ENCODE assay signal across 28 cellular contexts in genomic region chr11:61552108-61552635, GRCh38. TPM values are rescaled to one million over a fixed set of nuclear protein-coding genes. Genes with fewer than 3 reads are reported as not detected.
DNase-seq lines count a peak whose midpoint lies in the region; ATAC-seq and TF ChIP-seq lines count a peak whose summit lies in the region.
"Had no signal": no experiment of that assay in that cellular context is flagged by ENCODE, and none has a peak within 500 bp of the region (broad histone marks: within the 10 kb centered on the region; RNA-seq: fewer than 3 reads in every experiment).

No MANE protein-coding gene starts in this region.

- WGBS in heart right ventricle, 2 donors: 38 to 61% methylated on average over 13 of the region's 13 CpGs

- no peaks in the 10 kb centered on the region; the same call in 2 of the 3 replicates for H3K36me3 Mint-ChIP-seq in GM23338 (ENCODE audit: low read depth)
- H3K36me3 Mint-ChIP-seq in T-helper 17 cell (ENCODE audit: low read depth): peaks cover 8% of the 10 kb centered on the region

- H2AFZ ChIP-seq in GM23338: no peak overlapping the region
- H2AFZ ChIP-seq in osteoblast (ENCODE audit: low read length): peak overlapping the region; percentile 64

- H3K9me3 ChIP-seq in T-helper 17 cell (ENCODE audit: control insufficient read depth, low read length, poor library complexity, severe bottlenecking) (no peaks in the 10 kb centered on the region), heart right ventricle (no peaks in the 10 kb centered on the region), osteoblast (ENCODE audit: low read depth, low read length) (no peaks in the 10 kb centered on the region)
- H3K9me3 ChIP-seq: adrenal gland, BLaER1, MG63, SJCRH30 had no signal

- H3K4me3 Mint-ChIP-seq in GM23338: no peak overlapping the region
- no peak overlapping the region for H3K4me3 Mint-ChIP-seq in T-helper 17 cell
- H3K4me3 Mint-ChIP-seq: activated naive CD4-positive, alpha-beta T cell treated with anti-CD3 and anti-CD28 coated beads for 36 hours; activated T-helper 1 cell treated with anti-CD3 and anti-CD28 coated beads, Interleukin-12 subunit alpha, Interleukin-12 subunit beta, Interleukin-2, Interleukin-4 antibody, amounts not matched to agents 30 ng/mL and 10 ng/mL and 1 ng/mL, durations not matched to agents 14 hours and 24 hours and 36 hours; effector memory CD8-positive, alpha-beta T cell had no signal

- intact Hi-C loops in heart right ventricle (cut with DNase I): no loop called here

- no peaks in the 10 kb centered on the region for H3K9me2 ChIP-seq in GM23338 (ENCODE audit: insufficient read depth)

- H3K4me3 ChIP-seq in GM23338 (no peak overlapping the region), heart right ventricle (peak overlapping the region in 5 of 10 donors; percentile 12 to 29 (median 20)), osteoblast (ENCODE audit: insufficient read depth, low read length) (peak overlapping the region; percentile 55)
- H3K4me3 ChIP-seq: adrenal gland, BLaER1, MG63, SJCRH30, smooth muscle cell had no signal

- peaks cover 17% of the 10 kb centered on the region for H3K27me3 ChIP-seq in GM23338 (ENCODE audit: insufficient read depth)
- peaks cover 0 to 43% (median 7%) of the 10 kb centered on the region in 7 donors for H3K27me3 ChIP-seq in heart right ventricle
- H3K27me3 ChIP-seq in osteoblast (ENCODE audit: insufficient read depth, low read length): peaks cover 31% of the 10 kb centered on the region
- H3K27me3 ChIP-seq: MG63, SJCRH30 had no signal

- peak overlapping the region; percentile 23; the same call in 1 of the 2 replicates for H3K27ac Mint-ChIP-seq in GM23338
- H3K27ac Mint-ChIP-seq in T-helper 17 cell: peak overlapping the region; percentile 6
- H3K27ac Mint-ChIP-seq: activated naive CD4-positive, alpha-beta T cell treated with anti-CD3 and anti-CD28 coated beads for 36 hours; activated T-helper 1 cell treated with anti-CD3 and anti-CD28 coated beads, Interleukin-12 subunit alpha, Interleukin-12 subunit beta, Interleukin-2, Interleukin-4 antibody, amounts not matched to agents 30 ng/mL and 10 ng/mL and 1 ng/mL, durations not matched to agents 14 hours and 24 hours and 36 hours; effector memory CD8-positive, alpha-beta T cell had no signal

- H3F3A ChIP-seq in GM23338 (replicated peaks; ENCODE audit: low read depth): no peaks in the 10 kb centered on the region

- H3K36me3 ChIP-seq in GM23338 (ENCODE audit: insufficient read depth): no peaks in the 10 kb centered on the region
- no peaks in the 10 kb centered on the region for H3K36me3 ChIP-seq in heart right ventricle
- no peaks in the 10 kb centered on the region for H3K36me3 ChIP-seq in osteoblast (ENCODE audit: insufficient read depth, low read length)
- H3K36me3 ChIP-seq: adrenal gland, BLaER1, MG63, SJCRH30 had no signal

- H4K20me1 ChIP-seq in GM23338 (replicated peaks; ENCODE audit: insufficient read depth) (no peaks in the 10 kb centered on the region), osteoblast (ENCODE audit: insufficient read depth, low read length) (no peaks in the 10 kb centered on the region)

- DNase-seq in GM23338 (ENCODE audit: low spot score): no peak
- DNase-seq in T-helper 17 cell: no peak
- DNase-seq in heart right ventricle: peak; percentile 36 to 49
- DNase-seq in osteoblast (ENCODE audit: insufficient read length, low spot score, missing footprints): no peak
- DNase-seq in occipital lobe (lab: John Stamatoyannopoulos, UW): no peak
- no peak for DNase-seq in GOT3 (lab: John Stamatoyannopoulos, UW)
- DNase-seq: activated CD4-positive, alpha-beta T cell treated with anti-CD3 and anti-CD28 coated beads, Interleukin-2, amount 50 U/mL, for 48 hours; activated naive CD4-positive, alpha-beta T cell treated with anti-CD3 and anti-CD28 coated beads for 36 hours; DMS53; effector memory CD8-positive, alpha-beta T cell; KBM-7; mesenchymal stem cell; NCI-H1417; NCI-H2029 treated with DMSO at 0.1 percent for 48 hours; NCI-H226; SJCRH30; stimulated activated CD4-positive, alpha-beta T cell treated with anti-CD3 and anti-CD28 coated beads, Interleukin-2, amount 100 ng/mL, for 24 hours; T-helper 1 cell had no signal

- H3K27me3 Mint-ChIP-seq in GM23338 (ENCODE audit: insufficient read depth, low read depth, poor library complexity) (peaks cover 32% of the 10 kb centered on the region), T-helper 17 cell (peaks cover 62% of the 10 kb centered on the region)

- TF ChIP-seq CTCF in GM23338 (conservative IDR thresholded peaks at IDR 0.05; ENCODE audit: low read depth in 2 of 2): no peak
- TF ChIP-seq CTCF in heart right ventricle (IDR thresholded peaks at IDR 0.05): no peak
- TF ChIP-seq CTCF in osteoblast (IDR thresholded peaks at IDR 0.05; ENCODE audit: extremely low read depth, low read depth, low read length): no peak

- peaks cover 10% of the 10 kb centered on the region; the same call in 1 of the 2 replicates for H3K4me1 ChIP-seq in GM23338 (ENCODE audit: insufficient read depth)
- H3K4me1 ChIP-seq in heart right ventricle: peaks cover 0 to 46% (median 32%) of the 10 kb centered on the region in 9 donors
- H3K4me1 ChIP-seq in osteoblast (ENCODE audit: insufficient read depth, low read length): peaks cover 19% of the 10 kb centered on the region
- H3K4me1 ChIP-seq: adrenal gland, BLaER1 had no signal

- no peak overlapping the region for H3K27ac ChIP-seq in GM23338 (ENCODE audit: low read depth)
- peak overlapping the region; percentile 74 to 98 (median 86) for H3K27ac ChIP-seq in heart right ventricle
- H3K27ac ChIP-seq in osteoblast (ENCODE audit: low read depth, low read length): peak overlapping the region; percentile 53
- H3K27ac ChIP-seq: adrenal gland, BLaER1, SJCRH30 had no signal

- no peaks in the 10 kb centered on the region for H3K79me2 ChIP-seq in GM23338 (replicated peaks; ENCODE audit: insufficient read depth)
- no peaks in the 10 kb centered on the region for H3K79me2 ChIP-seq in osteoblast (ENCODE audit: insufficient read depth, low read length)

- H3K9me3 Mint-ChIP-seq in GM23338: no peaks in the 10 kb centered on the region; the same call in 2 of the 3 replicates
- H3K9me3 Mint-ChIP-seq: activated naive CD4-positive, alpha-beta T cell treated with anti-CD3 and anti-CD28 coated beads for 36 hours; activated T-helper 1 cell treated with anti-CD3 and anti-CD28 coated beads, Interleukin-12 subunit alpha, Interleukin-12 subunit beta, Interleukin-2, Interleukin-4 antibody, amounts not matched to agents 30 ng/mL and 10 ng/mL and 1 ng/mL, durations not matched to agents 14 hours and 24 hours and 36 hours; effector memory CD8-positive, alpha-beta T cell had no signal

- ATAC-seq in GM23338: no peak
- no peak for ATAC-seq in T-helper 17 cell
- ATAC-seq in heart right ventricle: peak; percentile 59 to 86 (median 78)
- no peak for ATAC-seq in HG03045 (IDR thresholded peaks at IDR 0.05; ENCODE audit: unreplicated experiment)
- no peak for ATAC-seq in HG02981 (IDR thresholded peaks at IDR 0.05; ENCODE audit: unreplicated experiment)
- ATAC-seq: effector memory CD8-positive, alpha-beta T cell had no signal

- peaks cover 55% of the 10 kb centered on the region for H3K4me1 Mint-ChIP-seq in GM23338
- peaks cover 13% of the 10 kb centered on the region for H3K4me1 Mint-ChIP-seq in T-helper 17 cell

- H3K4me2 ChIP-seq in GM23338: no peak overlapping the region
- H3K4me2 ChIP-seq in osteoblast (ENCODE audit: insufficient read depth, low read length): peak overlapping the region; percentile 64
- H3K4me2 ChIP-seq: BLaER1, smooth muscle cell had no signal

TF ChIP-seq in GM23338, 12 proteins besides CTCF, POLR2A, EP300 and RAD21:
- no peak for TF ChIP-seq REST (IDR thresholded peaks at IDR 0.05; ENCODE audit: unreplicated experiment)
- TF ChIP-seq ZNF331 (CRISPR knock-in tag; IDR thresholded peaks at IDR 0.05; ENCODE audit: low read depth): no peak
- TF ChIP-seq NANOG (IDR thresholded peaks at IDR 0.05; ENCODE audit: borderline replicate concordance): no peak
TF ChIP-seq in GM23338: peak in this region for 0.

RNA-seq across cellular contexts. Expression of gene SYT7, which starts 28.7 kb away (rescaled TPM):
- total RNA-seq in GM23338 (2014; rRNA removed; shearing (Covaris generic)): 7.0 and 10.3 TPM in 2 replicates
- 1.6 and 1.8 TPM in 2 replicates for polyA plus RNA-seq in GM23338 (2016; fragmentation: Nextera tagmentation; extraction: Ambion mirVana)
- total RNA-seq in T-helper 17 cell: not detected
- 10 to 100 TPM; 11.5 to 26.1 (median 18.7) TPM for total RNA-seq in heart right ventricle
- 10 to 100 TPM; 17.1 to 19.4 TPM for polyA plus RNA-seq in heart right ventricle
- total RNA-seq in osteoblast: 3.6 and 6.8 TPM in 2 replicates
- total RNA-seq in occipital lobe: 15.1 TPM
- total RNA-seq: activated naive CD4-positive, alpha-beta T cell treated with anti-CD3 and anti-CD28 coated beads for 36 hours had no signal

RNA-seq across cellular contexts. Expression of gene LRRC10B, which starts 43.6 kb away (rescaled TPM):
- 0.08 and 1.6 TPM in 2 replicates for total RNA-seq in GM23338 (2014; rRNA removed; shearing (Covaris generic))
- polyA plus RNA-seq in GM23338 (2016; fragmentation: Nextera tagmentation; extraction: Ambion mirVana) (0.35 and 0.47 TPM in 2 replicates), heart right ventricle (1 to 10 TPM in 1 of 2 donors, under 1 TPM in 1; 0.59 to 2.6 TPM)
- total RNA-seq in T-helper 17 cell (not detected), heart right ventricle (1 to 10 TPM in 3 of 10 donors, under 1 TPM in 6, not detected in 1; 0.33 to 2.6 (median 0.70) TPM), osteoblast (under 0.01 TPM in 2 replicates), occipital lobe (3.1 TPM)
- total RNA-seq: activated naive CD4-positive, alpha-beta T cell treated with anti-CD3 and anti-CD28 coated beads for 36 hours; activated T-helper 1 cell treated with anti-CD3 and anti-CD28 coated beads, Interleukin-12 subunit alpha, Interleukin-12 subunit beta, Interleukin-2, Interleukin-4 antibody, amounts not matched to agents 30 ng/mL and 10 ng/mL and 1 ng/mL, durations not matched to agents 14 hours and 24 hours and 36 hours; bronchial epithelial cell; fibroblast of villous mesenchyme; myocyte had no signal

Comparison
In these comparisons a context has a peak if more than half of its experiments do, and no peak if none do; other contexts are left out.
1. ATAC-seq: peak in heart right ventricle (8 of 8); none in GM23338 (single experiment), T-helper 17 cell (single experiment), HG03045 (single experiment) and HG02981 (single experiment).
2. DNase-seq: peak in heart right ventricle (2 of 2); none in GM23338 (single experiment), T-helper 17 cell (0 of 3), osteoblast (single experiment), occipital lobe (single experiment) and GOT3 (single experiment).